ENCODE assay signal across 8 cellular contexts in the genomic region with DNA sequence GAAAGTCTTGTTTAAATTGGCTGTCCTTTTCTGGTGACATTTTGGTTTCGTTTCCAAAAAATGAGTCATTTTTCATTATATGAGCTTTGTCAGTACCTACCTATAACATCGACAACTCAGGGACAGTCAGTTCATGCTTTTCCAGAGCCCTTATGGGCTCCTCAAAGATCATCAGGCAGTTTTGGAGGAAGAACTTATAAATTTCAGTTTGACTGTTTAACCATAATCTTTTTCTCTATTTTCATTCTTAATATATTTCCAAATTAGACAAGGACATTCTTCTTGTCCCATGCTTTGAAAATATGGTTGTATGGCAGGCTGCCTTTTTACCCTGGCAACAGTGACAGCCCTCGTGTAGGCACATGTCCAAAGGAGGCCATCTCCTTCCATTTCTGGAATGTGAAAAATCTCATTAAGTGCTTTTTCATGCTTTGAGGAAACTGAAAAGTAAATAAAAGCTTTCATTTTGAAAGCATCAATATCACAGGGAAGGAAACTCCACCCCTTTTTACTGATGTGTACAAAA. TPM values are rescaled to one million over a fixed set of nuclear protein-coding genes. Genes with fewer than 3 reads are reported as not detected.
DNase-seq lines count a peak whose midpoint lies in the region; ATAC-seq and TF ChIP-seq lines count a peak whose summit lies in the region.

No MANE protein-coding gene starts in this region.

- CTCF ChIA-PET in activated CD4-positive, alpha-beta memory T cell treated with anti-CD3 and anti-CD28 coated beads for 36 hours (lab: Charles Lee): interaction anchor here (0.6 to 1.0 kb wide), 3 partner anchors 22 to 302 kb away, joined by 3 to 4 read pairs (median 3); no protein-coding TSS in a partner anchor

- H3K4me1 ChIP-seq in hepatocyte (ENCODE audit: insufficient read depth): peaks cover 29% of the 10 kb centered on the region
- peaks cover 0 to 5% of the 10 kb centered on the region in 2 donors for H3K4me1 ChIP-seq in uterus

- POLR2A ChIA-PET in activated CD4-positive, alpha-beta memory T cell treated with anti-CD3 and anti-CD28 coated beads for 36 hours (lab: Charles Lee): interaction anchor here (1.4 to 2.0 kb wide), 2 partner anchors 9 to 22 kb away, joined by 4 to 21 read pairs; partner anchors contain the start of gene MAP3K2

- TF ChIP-seq POLR2A in uterus (IDR thresholded peaks at IDR 0.05): no peak

- H4K20me1 ChIP-seq in hepatocyte (ENCODE audit: insufficient read depth, poor library complexity, severe bottlenecking): no peaks in the 10 kb centered on the region

- peaks cover 10% of the 10 kb centered on the region for H3K27me3 Mint-ChIP-seq in activated CD4-positive, alpha-beta memory T cell treated with anti-CD3 and anti-CD28 coated beads for 36 hours

- ATAC-seq in HG03135 (IDR thresholded peaks at IDR 0.05; ENCODE audit: unreplicated experiment): peak; percentile 56

- peak overlapping the region; percentile 37 for H3K4me3 Mint-ChIP-seq in activated CD4-positive, alpha-beta memory T cell treated with anti-CD3 and anti-CD28 coated beads for 36 hours

- no peaks in the 10 kb centered on the region for H3K9me2 ChIP-seq in hepatocyte (replicated peaks; ENCODE audit: insufficient read depth)

- intact Hi-C loops in activated CD4-positive, alpha-beta memory T cell treated with anti-CD3 and anti-CD28 coated beads for 36 hours (cut with micrococcal nuclease): loop anchor here (1.0 to 2.0 kb wide), 3 partner anchors 23 to 184 kb away; no protein-coding TSS in a partner anchor
- intact Hi-C loops in uterus (cut with DNase I; ENCODE audit: low total_unique reads): no loop called here

- peaks cover 6% of the 10 kb centered on the region for H3K9me3 ChIP-seq in hepatocyte (ENCODE audit: low read depth)
- no peaks in the 10 kb centered on the region for H3K9me3 ChIP-seq in uterus

- WGBS in hepatocyte (ENCODE audit: low lambda C conversion rate, missing lambda C conversion rate): 41% methylated on average over 3 of the region's 3 CpGs

- peaks cover 5% of the 10 kb centered on the region for H3K9me3 Mint-ChIP-seq in activated CD4-positive, alpha-beta memory T cell treated with anti-CD3 and anti-CD28 coated beads for 36 hours

- no peaks in the 10 kb centered on the region for H3K79me2 ChIP-seq in hepatocyte

- H3K36me3 ChIP-seq in hepatocyte (replicated peaks; ENCODE audit: insufficient read depth, low read depth) (no peaks in the 10 kb centered on the region), uterus (no peaks in the 10 kb centered on the region)

- DNase-seq in stimulated activated CD4-positive, alpha-beta T cell treated with anti-CD3 and anti-CD28 coated beads, Interleukin-15, amount 100 ng/mL, for 24 hours: peak; percentile 46
- DNase-seq in stimulated activated CD4-positive, alpha-beta T cell treated with anti-CD3 and anti-CD28 coated beads, Interleukin-4, amount 100 ng/mL, for 4 hours: no peak
- no peak for DNase-seq in activated CD4-positive, alpha-beta memory T cell treated with anti-CD3 and anti-CD28 coated beads for 36 hours
- DNase-seq in hepatocyte (ENCODE audit: low spot score) (peak; percentile 47), uterus (no peak), NCI-H187 (lab: John Stamatoyannopoulos, UW) (no peak)
- no peak for DNase-seq in stimulated activated naive CD4-positive, alpha-beta T cell treated with Interleukin-2 at 50 U/mL for 16 hours (lab: John Stamatoyannopoulos, UW)

- H3K4me1 Mint-ChIP-seq in activated CD4-positive, alpha-beta memory T cell treated with anti-CD3 and anti-CD28 coated beads for 36 hours (ENCODE audit: low read depth): peaks cover 39% of the 10 kb centered on the region

- no peaks in the 10 kb centered on the region for H3K27me3 ChIP-seq in hepatocyte
- no peaks in the 10 kb centered on the region for H3K27me3 ChIP-seq in uterus

- no peak overlapping the region for H3K4me3 ChIP-seq in hepatocyte
- no peak overlapping the region for H3K4me3 ChIP-seq in uterus

- TF ChIP-seq CTCF in hepatocyte (IDR thresholded peaks at IDR 0.05; ENCODE audit: poor library complexity) (no peak), uterus (IDR thresholded peaks at IDR 0.05) (no peak)

- peak overlapping the region; percentile 87 for H3K27ac Mint-ChIP-seq in activated CD4-positive, alpha-beta memory T cell treated with anti-CD3 and anti-CD28 coated beads for 36 hours

- H2AFZ ChIP-seq in hepatocyte: peak overlapping the region; percentile 47

- H3K4me2 ChIP-seq in hepatocyte: peak overlapping the region; percentile 66

- H3K36me3 Mint-ChIP-seq in activated CD4-positive, alpha-beta memory T cell treated with anti-CD3 and anti-CD28 coated beads for 36 hours: no peaks in the 10 kb centered on the region

- H3K27ac ChIP-seq in hepatocyte (peak overlapping the region; percentile 78), uterus (peak overlapping the region; percentile 53 to 70)

RNA-seq across cellular contexts. Expression of gene PROC, which starts 7.3 kb away (rescaled TPM):
- not detected for total RNA-seq in activated CD4-positive, alpha-beta memory T cell treated with anti-CD3 and anti-CD28 coated beads for 36 hours
- total RNA-seq in hepatocyte (42.6 and 62.3 TPM in 2 replicates), uterus (under 1 TPM in 1 of 4 donors, not detected in 3; 0.21 TPM)
- 48.9 and 70.2 TPM in 2 replicates for polyA plus RNA-seq in hepatocyte

RNA-seq across cellular contexts. Expression of gene MAP3K2, which starts 23.2 kb away (rescaled TPM):
- total RNA-seq in activated CD4-positive, alpha-beta memory T cell treated with anti-CD3 and anti-CD28 coated beads for 36 hours: 10 to 100 TPM; 33.4 to 34.9 TPM
- total RNA-seq in hepatocyte (42.9 and 52.5 TPM in 2 replicates), uterus (10 to 100 TPM; 25.9 to 98.4 (median 75.0) TPM)
- 28.5 and 35.7 TPM in 2 replicates for polyA plus RNA-seq in hepatocyte

Comparison
In these comparisons a context has a peak if more than half of its experiments do, and no peak if none do; other contexts are left out.
1. DNase-seq: peak in stimulated activated CD4-positive, alpha-beta T cell treated with anti-CD3 and anti-CD28 coated beads, Interleukin-15, amount 100 ng/mL, for 24 hours (single experiment) and hepatocyte (single experiment); none in stimulated activated CD4-positive, alpha-beta T cell treated with anti-CD3 and anti-CD28 coated beads, Interleukin-4, amount 100 ng/mL, for 4 hours (0 of 2), activated CD4-positive, alpha-beta memory T cell treated with anti-CD3 and anti-CD28 coated beads for 36 hours (single experiment), uterus (0 of 2), NCI-H187 (0 of 2) and stimulated activated naive CD4-positive, alpha-beta T cell treated with Interleukin-2 at 50 U/mL for 16 hours (single experiment).
2. RNA of gene PROC, which starts 7.3 kb away (total RNA-seq): 42.6 to 62.3 TPM in hepatocyte; not detected in activated CD4-positive, alpha-beta memory T cell treated with anti-CD3 and anti-CD28 coated beads for 36 hours and 0.21 TPM in uterus; every median in the first group is over 10 times any median in the second.